ENCODE assay signal across 8 cellular contexts in genomic region chr1:180612-181215, GRCh38.
DNase-seq lines count a peak whose midpoint lies in the region; ATAC-seq and TF ChIP-seq lines count a peak whose summit lies in the region.
"Not testable (repeated sequence)": the region's sequence is repeated elsewhere in the genome, so short reads cannot be mapped to it uniquely, and the experiment has no call there.

No MANE protein-coding gene starts in this region.

- H3K4me1 Mint-ChIP-seq in chondrocyte (ENCODE audit: low read depth); type B pancreatic cell (ENCODE audit: unreplicated experiment): not testable (repeated sequence)

- peak; percentile 2 for DNase-seq in H4 (ENCODE audit: low spot score)
- DNase-seq in RPMI8226 = peak; percentile 18
- peak; percentile 16 for DNase-seq in activated T-cell treated with anti-CD3 and anti-CD28 coated beads, Interleukin-2, amount 50 U/mL, for 1 hour
- DNase-seq in chondrocyte (ENCODE audit: low spot score) = peak; percentile 65
- DNase-seq in left cardiac atrium = peak; percentile 28
- peak; percentile 41 for DNase-seq in lower lobe of right lung
- peak; percentile 1 to 14 for DNase-seq in gastrocnemius medialis
- DNase-seq in type B pancreatic cell (ENCODE audit: extremely low spot score, unreplicated experiment) = peak; percentile 60

- H3K4me1 ChIP-seq in lower lobe of right lung, gastrocnemius medialis: not testable (repeated sequence)

- not testable (repeated sequence) for TF ChIP-seq CTCF in chondrocyte (IDR thresholded peaks at IDR 0.05); lower lobe of right lung (IDR thresholded peaks at IDR 0.05); gastrocnemius medialis (IDR thresholded peaks at IDR 0.05 in 4 of 5, conservative IDR thresholded peaks at IDR 0.05 in 1 of 5); type B pancreatic cell (conservative IDR thresholded peaks at IDR 0.05)

- H3K27ac Mint-ChIP-seq in chondrocyte (ENCODE audit: unreplicated experiment); type B pancreatic cell: not testable (repeated sequence)

- H3K27me3 Mint-ChIP-seq in chondrocyte (ENCODE audit: low read depth); type B pancreatic cell: not testable (repeated sequence)

- not testable (repeated sequence) for TF ChIP-seq POLR2A in gastrocnemius medialis (IDR thresholded peaks at IDR 0.05)

- not testable (repeated sequence) for H3K36me3 Mint-ChIP-seq in chondrocyte (ENCODE audit: low read depth); type B pancreatic cell

- intact Hi-C loops in left cardiac atrium (cut with DNase I); lower lobe of right lung (cut with DNase I); gastrocnemius medialis (cut with DNase I; ENCODE audit: low total_unique reads): not testable (repeated sequence)

- H3K9me3 ChIP-seq in lower lobe of right lung, gastrocnemius medialis: not testable (repeated sequence)

- H3K9me3 Mint-ChIP-seq in chondrocyte (ENCODE audit: low read depth); type B pancreatic cell: not testable (repeated sequence)

- H3K4me3 Mint-ChIP-seq in chondrocyte (ENCODE audit: unreplicated experiment); type B pancreatic cell: not testable (repeated sequence)

- H3K27me3 ChIP-seq in lower lobe of right lung (ENCODE audit: low read depth); gastrocnemius medialis: not testable (repeated sequence)

- peak; percentile 19 to 27 for ATAC-seq in left cardiac atrium
- ATAC-seq in lower lobe of right lung = peak; percentile 29 to 34
- not testable (repeated sequence) for ATAC-seq in gastrocnemius medialis

- not testable (repeated sequence) for H3K36me3 ChIP-seq in lower lobe of right lung, gastrocnemius medialis

- not testable (repeated sequence) for H3K4me3 ChIP-seq in lower lobe of right lung, gastrocnemius medialis

- in situ Hi-C loops in gastrocnemius medialis (cut with MboI; ENCODE audit: low sequenced_read_pairs in 4 of 4) = not testable (repeated sequence)

- not testable (repeated sequence) for H3K27ac ChIP-seq in lower lobe of right lung, gastrocnemius medialis

Comparison
In these comparisons a context has a peak if more than half of its experiments do, and no peak if none do; other contexts are left out.
1. DNase-seq: peak in every context shown above with its lines; median percentile 65 in chondrocyte; 60 in type B pancreatic cell; 41 in lower lobe of right lung; 28 in left cardiac atrium; 18 in RPMI8226; 16 in activated T-cell treated with anti-CD3 and anti-CD28 coated beads, Interleukin-2, amount 50 U/mL, for 1 hour; 8 in gastrocnemius medialis; 2 in H4.